16 cellular contexts compared by ENCODE assay signal in the genomic region with DNA sequence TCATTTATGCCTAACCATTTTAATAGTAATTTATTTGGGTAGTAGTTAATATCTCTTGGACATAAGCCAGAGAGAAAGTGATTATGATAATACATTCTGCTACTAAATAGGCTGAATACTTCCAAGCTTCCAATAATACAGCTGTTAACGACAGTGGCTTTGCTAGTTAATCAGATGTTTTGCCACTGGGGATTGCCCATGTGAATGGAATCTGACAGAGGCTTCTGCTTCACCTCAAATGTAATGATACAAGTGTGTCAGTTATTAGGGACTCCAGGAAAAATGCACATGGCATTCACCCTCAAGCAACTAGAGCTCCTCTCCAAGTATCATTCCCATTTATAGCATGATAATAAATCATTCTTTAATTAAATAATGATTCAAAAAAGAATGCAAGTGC.
DNase-seq lines count a peak whose midpoint lies in the region; ATAC-seq and TF ChIP-seq lines count a peak whose summit lies in the region.
"Had no signal": no experiment of that assay in that cellular context is flagged by ENCODE, and none has a peak within 500 bp of the region (broad histone marks: within the 10 kb centered on the region; RNA-seq: fewer than 3 reads in every experiment).

No MANE protein-coding gene starts in this region.

- no peak overlapping the region for H2AFZ ChIP-seq in neural progenitor cell (replicated peaks)
- H2AFZ ChIP-seq: GM23248 had no signal

- H3K27me3 Mint-ChIP-seq in neural progenitor cell (ENCODE audit: insufficient read depth, low read depth) = peaks cover 4% of the 10 kb centered on the region
- H3K27me3 Mint-ChIP-seq: CD4-positive, alpha-beta T cell had no signal

- H3K4me2 ChIP-seq in neural progenitor cell = no peak overlapping the region

- DNase-seq in A673 (ENCODE audit: low spot score) = peak; percentile 16
- DNase-seq in D341Med (ENCODE audit: low spot score) = peak; percentile 8
- DNase-seq in NCI-H69 (lab: John Stamatoyannopoulos, UW) = peak; percentile 4
- no peak for DNase-seq in hippocampal formation (lab: John Stamatoyannopoulos, UW)
- no peak for DNase-seq in neural progenitor cell (ENCODE audit: low spot score)
- no peak for DNase-seq in kidney glomerular epithelial cell (lab: John Stamatoyannopoulos, UW)
- DNase-seq: ACHN; Caco-2; CD4-positive, alpha-beta T cell; DMS153; DMS79; GDM1; GM23248 had no signal

- no peaks in the 10 kb centered on the region for H3F3A ChIP-seq in neural progenitor cell (ENCODE audit: low read depth)

- no peak for ATAC-seq in SK-N-SH treated with all-trans-retinoic acid at 6 μM for 48 hours

- no peak overlapping the region for H3K4me3 Mint-ChIP-seq in neural progenitor cell
- H3K4me3 Mint-ChIP-seq: CD4-positive, alpha-beta T cell had no signal

- peaks cover 5% of the 10 kb centered on the region for H3K4me1 Mint-ChIP-seq in neural progenitor cell

- peaks cover 4% of the 10 kb centered on the region for H3K9me3 Mint-ChIP-seq in neural progenitor cell
- H3K9me3 Mint-ChIP-seq: CD4-positive, alpha-beta T cell had no signal

- no peaks in the 10 kb centered on the region for H4K20me1 ChIP-seq in neural progenitor cell (ENCODE audit: low read depth)

- no peaks in the 10 kb centered on the region for H3K27me3 ChIP-seq in A673 (replicated peaks; ENCODE audit: insufficient read depth, low read depth, low read length, poor library complexity)
- H3K27me3 ChIP-seq in neural progenitor cell = no peaks in the 10 kb centered on the region

- intact Hi-C loops in A673 (cut with micrococcal nuclease; ENCODE audit: unreplicated experiment) = no loop called here

- POLR2A ChIA-PET in A673 (lab: Charles Lee; ENCODE audit: low non-redundant PET) = no interaction called here

- H3K36me3 Mint-ChIP-seq in neural progenitor cell = no peaks in the 10 kb centered on the region

- TF ChIP-seq CTCF in A673 (conservative IDR thresholded peaks at IDR 0.05; ENCODE audit: low read depth, low read length) = no peak
- TF ChIP-seq CTCF in neural progenitor cell (IDR thresholded peaks at IDR 0.05) = no peak

- peaks cover 9% of the 10 kb centered on the region for H3K4me1 ChIP-seq in A673 (ENCODE audit: insufficient read depth, low read length, poor library complexity, severe bottlenecking)
- no peaks in the 10 kb centered on the region for H3K4me1 ChIP-seq in neural progenitor cell
- H3K4me1 ChIP-seq: Caco-2 had no signal

- H3K9ac ChIP-seq in neural progenitor cell = no peak overlapping the region
- H3K9ac ChIP-seq: GM23248 had no signal

- H3K36me3 ChIP-seq in A673 (ENCODE audit: insufficient read depth, low read length, poor library complexity, severe bottlenecking) (no peaks in the 10 kb centered on the region), neural progenitor cell (no peaks in the 10 kb centered on the region)
- H3K36me3 ChIP-seq: HAP-1 had no signal

- H3K27ac ChIP-seq in A673 (ENCODE audit: low read depth, low read length, poor library complexity, severe bottlenecking) (no peak overlapping the region), neural progenitor cell (no peak overlapping the region)
- H3K27ac ChIP-seq: C4-2B, GM23248 had no signal

- H3K27ac Mint-ChIP-seq in neural progenitor cell = no peak overlapping the region
- H3K27ac Mint-ChIP-seq: CD4-positive, alpha-beta T cell had no signal

- H3K9me3 ChIP-seq in A673 (ENCODE audit: low read depth, low read length, poor library complexity, severe bottlenecking) (no peaks in the 10 kb centered on the region), neural progenitor cell (ENCODE audit: low read depth) (no peaks in the 10 kb centered on the region)
- H3K9me3 ChIP-seq: HAP-1 had no signal

- BruUV-seq in A673 (replicated peaks; lab: Mats Ljungman, UMichigan) = no TSS peak

- H3K4me3 ChIP-seq in A673 (ENCODE audit: low read depth, low read length, poor library complexity, severe bottlenecking) = no peak overlapping the region
- H3K4me3 ChIP-seq in neural progenitor cell = no peak overlapping the region
- H3K4me3 ChIP-seq: GM23248, HAP-1 had no signal

- H3K79me2 ChIP-seq in neural progenitor cell (ENCODE audit: low read depth) = no peaks in the 10 kb centered on the region

- CTCF ChIA-PET in A673 (lab: Charles Lee) = interaction anchor here (0.6 kb wide), 1 partner anchor 567 kb away, joined by 6 read pairs; no protein-coding TSS in a partner anchor

TF ChIP-seq in SK-N-SH treated with all-trans-retinoic acid at 6 μM for 48 hours, 23 proteins besides CTCF, POLR2A, EP300 and RAD21:
- TF ChIP-seq GLIS3 (CRISPR knock-in tag; IDR thresholded peaks at IDR 0.05) (no peak), TCF4 (CRISPR knock-in tag; IDR thresholded peaks at IDR 0.05; ENCODE audit: borderline replicate concordance) (peak; percentile 38; the same call in 1 of the 2 replicates), ISL1 (CRISPR knock-in tag; IDR thresholded peaks at IDR 0.05) (0 out of 2 replicates have a peak, but pooled peaks have one; percentile 41)
- TF ChIP-seq, protein P1, sequence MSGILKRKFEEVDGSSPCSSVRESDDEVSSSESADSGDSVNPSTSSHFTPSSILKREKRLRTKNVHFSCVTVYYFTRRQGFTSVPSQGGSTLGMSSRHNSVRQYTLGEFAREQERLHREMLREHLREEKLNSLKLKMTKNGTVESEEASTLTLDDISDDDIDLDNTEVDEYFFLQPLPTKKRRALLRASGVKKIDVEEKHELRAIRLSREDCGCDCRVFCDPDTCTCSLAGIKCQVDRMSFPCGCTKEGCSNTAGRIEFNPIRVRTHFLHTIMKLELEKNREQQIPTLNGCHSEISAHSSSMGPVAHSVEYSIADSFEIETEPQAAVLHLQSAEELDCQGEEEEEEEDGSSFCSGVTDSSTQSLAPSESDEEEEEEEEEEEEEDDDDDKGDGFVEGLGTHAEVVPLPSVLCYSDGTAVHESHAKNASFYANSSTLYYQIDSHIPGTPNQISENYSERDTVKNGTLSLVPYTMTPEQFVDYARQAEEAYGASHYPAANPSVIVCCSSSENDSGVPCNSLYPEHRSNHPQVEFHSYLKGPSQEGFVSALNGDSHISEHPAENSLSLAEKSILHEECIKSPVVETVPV (CRISPR knock-in tag; IDR thresholded peaks at IDR 0.05) = no peak
- TF ChIP-seq, protein P2, sequence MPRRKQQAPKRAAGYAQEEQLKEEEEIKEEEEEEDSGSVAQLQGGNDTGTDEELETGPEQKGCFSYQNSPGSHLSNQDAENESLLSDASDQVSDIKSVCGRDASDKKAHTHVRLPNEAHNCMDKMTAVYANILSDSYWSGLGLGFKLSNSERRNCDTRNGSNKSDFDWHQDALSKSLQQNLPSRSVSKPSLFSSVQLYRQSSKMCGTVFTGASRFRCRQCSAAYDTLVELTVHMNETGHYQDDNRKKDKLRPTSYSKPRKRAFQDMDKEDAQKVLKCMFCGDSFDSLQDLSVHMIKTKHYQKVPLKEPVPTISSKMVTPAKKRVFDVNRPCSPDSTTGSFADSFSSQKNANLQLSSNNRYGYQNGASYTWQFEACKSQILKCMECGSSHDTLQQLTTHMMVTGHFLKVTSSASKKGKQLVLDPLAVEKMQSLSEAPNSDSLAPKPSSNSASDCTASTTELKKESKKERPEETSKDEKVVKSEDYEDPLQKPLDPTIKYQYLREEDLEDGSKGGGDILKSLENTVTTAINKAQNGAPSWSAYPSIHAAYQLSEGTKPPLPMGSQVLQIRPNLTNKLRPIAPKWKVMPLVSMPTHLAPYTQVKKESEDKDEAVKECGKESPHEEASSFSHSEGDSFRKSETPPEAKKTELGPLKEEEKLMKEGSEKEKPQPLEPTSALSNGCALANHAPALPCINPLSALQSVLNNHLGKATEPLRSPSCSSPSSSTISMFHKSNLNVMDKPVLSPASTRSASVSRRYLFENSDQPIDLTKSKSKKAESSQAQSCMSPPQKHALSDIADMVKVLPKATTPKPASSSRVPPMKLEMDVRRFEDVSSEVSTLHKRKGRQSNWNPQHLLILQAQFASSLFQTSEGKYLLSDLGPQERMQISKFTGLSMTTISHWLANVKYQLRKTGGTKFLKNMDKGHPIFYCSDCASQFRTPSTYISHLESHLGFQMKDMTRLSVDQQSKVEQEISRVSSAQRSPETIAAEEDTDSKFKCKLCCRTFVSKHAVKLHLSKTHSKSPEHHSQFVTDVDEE (CRISPR knock-in tag; IDR thresholded peaks at IDR 0.05) = 0 out of 2 replicates have a peak, but pooled peaks have one; percentile 61

Comparison
In these comparisons a context has a peak if more than half of its experiments do, and no peak if none do; other contexts are left out.
1. DNase-seq: peak in A673 (single experiment), D341Med (single experiment) and NCI-H69 (single experiment); none in hippocampal formation (0 of 2), neural progenitor cell (single experiment) and kidney glomerular epithelial cell (single experiment).